ENCODE assay signal across 8 cellular contexts in the genomic region with DNA sequence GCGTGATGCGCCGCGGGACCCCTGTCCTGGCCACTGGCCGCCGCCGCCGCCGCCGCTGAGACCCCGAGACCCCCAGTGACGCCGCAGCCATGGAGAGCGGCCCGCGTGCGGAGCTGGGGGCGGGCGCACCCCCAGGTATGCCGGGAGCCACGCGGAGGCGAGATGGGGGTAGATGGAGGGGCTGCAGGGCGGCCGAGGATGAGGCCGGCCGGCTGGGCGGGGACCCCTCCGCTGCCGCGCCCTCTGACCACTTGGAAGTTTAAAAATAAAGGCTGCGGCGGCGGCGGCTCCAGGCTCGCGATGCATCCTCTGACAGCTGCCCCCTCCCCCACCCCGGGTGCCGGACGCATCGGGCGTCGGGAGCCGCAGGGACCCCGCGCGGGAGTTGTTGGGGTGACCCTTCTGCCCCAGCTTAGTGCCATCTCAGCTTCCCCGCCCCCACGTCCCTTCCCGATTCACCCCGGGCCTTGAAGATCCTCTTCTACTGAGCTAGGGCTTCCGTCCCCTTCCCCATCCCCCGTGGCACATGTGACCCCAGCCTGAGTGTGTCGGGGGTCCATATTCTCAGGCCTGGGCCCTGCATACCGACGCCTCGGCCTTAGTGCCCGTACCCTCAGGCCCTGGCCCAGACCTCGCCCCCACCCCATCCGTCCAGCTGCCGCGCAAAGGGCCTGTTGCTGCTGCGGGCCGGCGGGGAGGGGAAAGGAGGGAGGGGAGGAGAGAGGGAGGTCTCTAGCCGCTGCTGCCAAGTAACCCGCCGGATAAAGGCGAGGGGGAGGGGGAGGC. TPM values are rescaled to one million over a fixed set of nuclear protein-coding genes. Genes with fewer than 3 reads are reported as not detected.
DNase-seq lines count a peak whose midpoint lies in the region; ATAC-seq and TF ChIP-seq lines count a peak whose summit lies in the region.

No MANE protein-coding gene starts in this region.

- H3K4me1 ChIP-seq in adrenal gland (replicated peaks in 1 of 2) = peaks cover 34 to 61% of the 10 kb centered on the region in 2 donors

- no peaks in the 10 kb centered on the region for H3K27me3 ChIP-seq in adrenal gland

- peak; percentile 42 to 52 for DNase-seq in activated CD4-positive, alpha-beta T cell treated with anti-CD3 and anti-CD28 coated beads for 24 hours (ENCODE audit: low read depth in 2 of 2)
- DNase-seq in activated CD4-positive, alpha-beta T cell treated with anti-CD3 and anti-CD28 coated beads for 1 hour = no peak
- no peak for DNase-seq in Jurkat, Clone E6-1 (ENCODE audit: low read depth, low spot score)
- DNase-seq in adrenal gland = peak; percentile 65 to 78 (median 69)
- peak; percentile 85 for DNase-seq in left ventricle myocardium superior
- DNase-seq in posterior vena cava (ENCODE audit: low spot score) = peak; percentile 91

- H3K36me3 ChIP-seq in adrenal gland (replicated peaks in 1 of 2) = no peaks in the 10 kb centered on the region

- intact Hi-C loops in adrenal gland (cut with DNase I) (no loop called here), left ventricle myocardium superior (cut with micrococcal nuclease) (no loop called here), posterior vena cava (cut with DNase I) (loop anchor here in 1 of 2 donors (5.0 kb wide), 1 partner anchor 1316 kb away; the partner anchor contains the start of gene ZC3H12A)

- H3K9me3 ChIP-seq in adrenal gland (replicated peaks in 1 of 3) = no peaks in the 10 kb centered on the region

- peak overlapping the region; percentile 82 to 100 (median 95) for H3K27ac ChIP-seq in adrenal gland

- TF ChIP-seq CTCF in adrenal gland (IDR thresholded peaks at IDR 0.05) = no peak

- 0 to 7% (median 1%) methylated on average over 5 to 69 of the region's 69 CpGs for WGBS in adrenal gland, 4 donors

- TF ChIP-seq POLR2A in adrenal gland (IDR thresholded peaks at IDR 0.05) = no peak

- ATAC-seq in SK-N-SH treated with all-trans-retinoic acid at 6 μM for 48 hours = peak; percentile 47
- ATAC-seq in left ventricle myocardium superior = peak; percentile 56
- ATAC-seq in HG03520 (IDR thresholded peaks at IDR 0.05; ENCODE audit: unreplicated experiment) = no peak

- peak overlapping the region; percentile 87 for H3K4me3 ChIP-seq in Jurkat, Clone E6-1 (ENCODE audit: low read length)
- H3K4me3 ChIP-seq in adrenal gland = peak overlapping the region; percentile 74 to 99 (median 95)

TF ChIP-seq in SK-N-SH treated with all-trans-retinoic acid at 6 μM for 48 hours, 23 proteins besides CTCF, POLR2A, EP300 and RAD21:
- TF ChIP-seq ZNF8 (CRISPR knock-in tag; IDR thresholded peaks at IDR 0.05) (no peak), ZFP30 (CRISPR knock-in tag; IDR thresholded peaks at IDR 0.05) (no peak), ZC3H10 (CRISPR knock-in tag; IDR thresholded peaks at IDR 0.05) (no peak), ZFP3 (CRISPR knock-in tag; IDR thresholded peaks at IDR 0.05) (no peak), PATZ1 (CRISPR knock-in tag; IDR thresholded peaks at IDR 0.05; ENCODE audit: borderline replicate concordance) (0 out of 2 replicates have a peak, but pooled peaks have one; percentile 15), ZNF70 (CRISPR knock-in tag; IDR thresholded peaks at IDR 0.05) (0 out of 2 replicates have a peak, but pooled peaks have one; percentile 36), CSDC2 (CRISPR knock-in tag; IDR thresholded peaks at IDR 0.05) (no peak), ZNF565 (CRISPR knock-in tag; conservative IDR thresholded peaks at IDR 0.05; ENCODE audit: low read depth) (no peak)
- TF ChIP-seq, protein P1, sequence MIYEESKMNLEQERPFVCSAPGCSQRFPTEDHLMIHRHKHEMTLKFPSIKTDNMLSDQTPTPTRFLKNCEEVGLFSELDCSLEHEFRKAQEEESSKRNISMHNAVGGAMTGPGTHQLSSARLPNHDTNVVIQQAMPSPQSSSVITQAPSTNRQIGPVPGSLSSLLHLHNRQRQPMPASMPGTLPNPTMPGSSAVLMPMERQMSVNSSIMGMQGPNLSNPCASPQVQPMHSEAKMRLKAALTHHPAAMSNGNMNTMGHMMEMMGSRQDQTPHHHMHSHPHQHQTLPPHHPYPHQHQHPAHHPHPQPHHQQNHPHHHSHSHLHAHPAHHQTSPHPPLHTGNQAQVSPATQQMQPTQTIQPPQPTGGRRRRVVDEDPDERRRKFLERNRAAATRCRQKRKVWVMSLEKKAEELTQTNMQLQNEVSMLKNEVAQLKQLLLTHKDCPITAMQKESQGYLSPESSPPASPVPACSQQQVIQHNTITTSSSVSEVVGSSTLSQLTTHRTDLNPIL (CRISPR knock-in tag; IDR thresholded peaks at IDR 0.05; ENCODE audit: low read depth) = no peak

RNA-seq across cellular contexts. Expression of gene MAP7D1, which starts 0.6 kb away (rescaled TPM):
- 103 TPM for polyA plus RNA-seq in Jurkat, Clone E6-1 (2012; ENCODE audit: insufficient read depth, insufficient read length)
- total RNA-seq in adrenal gland (100 to 1,000 TPM in 1 of 8 donors, 10 to 100 TPM in 7; 60.2 to 121 (median 76.8) TPM), left ventricle myocardium superior (385 TPM), posterior vena cava (100 to 1,000 TPM; 130 to 167 TPM)
- polyA plus RNA-seq in adrenal gland = 10 to 100 TPM; 39.7 to 79.9 (median 47.2) TPM

RNA-seq across cellular contexts. Expression of gene TRAPPC3, which starts 7.2 kb away (rescaled TPM):
- 129 TPM for polyA plus RNA-seq in Jurkat, Clone E6-1 (2012; ENCODE audit: insufficient read depth, insufficient read length)
- total RNA-seq in adrenal gland (100 to 1,000 TPM in 6 of 8 donors, 10 to 100 TPM in 2; 74.6 to 182 (median 133) TPM), left ventricle myocardium superior (57.8 TPM), posterior vena cava (10 to 100 TPM; 51.4 to 54.7 TPM)
- 100 to 1,000 TPM in 1 of 3 donors, 10 to 100 TPM in 2; 54.0 to 106 (median 65.1) TPM for polyA plus RNA-seq in adrenal gland

RNA-seq across cellular contexts. Expression of gene COL8A2, which starts 31.5 kb away (rescaled TPM):
- not detected for polyA plus RNA-seq in Jurkat, Clone E6-1 (2012; ENCODE audit: insufficient read depth, insufficient read length)
- total RNA-seq in adrenal gland (1 to 10 TPM in 6 of 8 donors, under 1 TPM in 2; 0.74 to 6.6 (median 2.8) TPM), left ventricle myocardium superior (0.67 TPM), posterior vena cava (10 to 100 TPM; 33.2 to 35.9 TPM)
- polyA plus RNA-seq in adrenal gland = 1 to 10 TPM in 2 of 3 donors, under 1 TPM in 1; 0.66 to 2.3 (median 1.2) TPM

Comparison
In these comparisons a context has a peak if more than half of its experiments do, and no peak if none do; other contexts are left out.
1. DNase-seq: peak in activated CD4-positive, alpha-beta T cell treated with anti-CD3 and anti-CD28 coated beads for 24 hours (2 of 2), adrenal gland (7 of 7), left ventricle myocardium superior (single experiment) and posterior vena cava (single experiment); none in activated CD4-positive, alpha-beta T cell treated with anti-CD3 and anti-CD28 coated beads for 1 hour (single experiment) and Jurkat, Clone E6-1 (single experiment).
2. RNA of gene COL8A2, which starts 31.5 kb away (total RNA-seq): 33.2 to 35.9 TPM in posterior vena cava; 0.74 to 6.6 TPM in adrenal gland and 0.67 TPM in left ventricle myocardium superior (single experiment); every median in the first group is over 4 times any median in the second.